In the genomic region with DNA sequence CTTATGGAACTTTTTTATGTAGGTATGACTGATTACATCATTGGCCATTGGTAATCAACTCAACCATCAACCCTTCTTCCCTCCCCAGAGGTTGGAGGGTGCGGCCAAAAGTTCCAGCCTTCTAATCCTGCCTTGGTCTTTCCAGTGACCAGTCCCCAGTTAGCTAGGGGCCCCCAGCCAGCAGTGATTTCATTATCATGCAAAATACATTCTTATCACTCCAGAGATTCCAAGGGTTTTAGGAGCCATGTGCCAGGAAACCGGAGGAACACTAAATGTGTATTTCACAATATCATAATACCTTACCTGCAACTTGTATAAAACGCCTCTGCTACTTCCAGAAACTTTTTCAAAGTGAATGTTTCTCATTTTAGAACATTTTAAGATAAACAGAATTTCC, we compare ENCODE assay signal across 23 cellular contexts.
"Had no signal": no experiment of that assay in that cellular context is flagged by ENCODE, and none has a peak within 500 bp of the region (broad histone marks: within the 10 kb centered on the region; RNA-seq: fewer than 3 reads in every experiment).

No MANE protein-coding gene starts in this region.

- ATAC-seq: activated CD8-positive, alpha-beta T cell treated with anti-CD3 and anti-CD28 coated beads for 36 hours; esophagus mucosa; left colon; mucosa of descending colon; sciatic nerve; stimulated activated memory B cell treated with anti-CD40 and anti-IgM and Interleukin-4, amounts not matched to agents 10 μg/mL and 1 μg/mL and 100 μg/mL, for 72 hours had no signal

- H3K4me3 ChIP-seq: ascending aorta, breast epithelium, hepatocyte, mucosa of descending colon, smooth muscle cell, testis, vagina had no signal

- H3K27ac ChIP-seq: ascending aorta, breast epithelium, hepatocyte, testis, vagina, VCaP had no signal

- H3K36me3 ChIP-seq: ascending aorta, breast epithelium, vagina had no signal

- H3K27me3 ChIP-seq: ascending aorta, breast epithelium, hepatocyte, testis, vagina had no signal

- H3K4me1 ChIP-seq: breast epithelium, testis, vagina had no signal

- H3K9me3 ChIP-seq: ascending aorta, breast epithelium, mucosa of descending colon, testis had no signal

- DNase-seq: activated CD4-positive, alpha-beta T cell treated with anti-CD3 and anti-CD28 coated beads, Interleukin-2, amount 10 ng/mL, durations not matched to agents 7 days and 5 days; activated CD4-positive, CD25-positive, alpha-beta regulatory T cell treated with anti-CD3 and anti-CD28 coated beads, Interleukin-2, amount 50 U/mL, for 72 hours; activated CD8-positive, alpha-beta T cell treated with anti-CD3 and anti-CD28 coated beads for 36 hours; activated gamma-delta T cell treated with Interleukin-2 at 50 U/mL for 16 hours; activated T-cell treated with anti-CD3 and anti-CD28 coated beads, Interleukin-2, amount 50 U/mL, for 1 hour; effector memory CD4-positive, alpha-beta T cell; glutamatergic neuron; islet precursor cell; left colon; mucosa of descending colon; naive B cell; posterior cingulate gyrus; stimulated activated CD4-positive, alpha-beta T cell treated with anti-CD3 and anti-CD28 coated beads, Interleukin-15, amount 100 ng/mL, for 24 hours; testis had no signal
